Comparison of ENCODE assay signal across 1 cellular context in the genomic region with DNA sequence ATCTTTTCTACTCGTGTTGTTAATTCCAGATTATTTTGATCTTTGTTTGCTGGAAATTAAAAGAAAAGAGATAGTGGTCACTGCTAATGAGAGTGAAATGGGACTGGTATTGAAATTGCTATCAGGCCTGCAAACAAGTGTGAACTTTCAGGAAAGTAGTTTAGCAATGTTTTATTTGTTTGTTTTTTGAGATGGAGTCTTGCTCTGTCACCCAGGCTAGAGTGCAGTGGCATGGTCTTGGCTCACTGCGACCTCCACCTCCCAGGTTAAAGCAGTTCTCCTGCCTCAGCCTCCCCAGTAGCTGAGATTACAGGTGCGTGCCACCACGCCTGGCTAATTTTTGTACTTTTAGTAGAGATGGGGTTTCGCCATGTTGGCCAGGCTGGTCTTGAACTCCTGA.
TF ChIP-seq lines count a peak whose summit lies in the region.

No MANE protein-coding gene starts in this region.

TF ChIP-seq in HepG2, 621 proteins besides CTCF, POLR2A, EP300 and RAD21:
- TF ChIP-seq, protein P1, sequence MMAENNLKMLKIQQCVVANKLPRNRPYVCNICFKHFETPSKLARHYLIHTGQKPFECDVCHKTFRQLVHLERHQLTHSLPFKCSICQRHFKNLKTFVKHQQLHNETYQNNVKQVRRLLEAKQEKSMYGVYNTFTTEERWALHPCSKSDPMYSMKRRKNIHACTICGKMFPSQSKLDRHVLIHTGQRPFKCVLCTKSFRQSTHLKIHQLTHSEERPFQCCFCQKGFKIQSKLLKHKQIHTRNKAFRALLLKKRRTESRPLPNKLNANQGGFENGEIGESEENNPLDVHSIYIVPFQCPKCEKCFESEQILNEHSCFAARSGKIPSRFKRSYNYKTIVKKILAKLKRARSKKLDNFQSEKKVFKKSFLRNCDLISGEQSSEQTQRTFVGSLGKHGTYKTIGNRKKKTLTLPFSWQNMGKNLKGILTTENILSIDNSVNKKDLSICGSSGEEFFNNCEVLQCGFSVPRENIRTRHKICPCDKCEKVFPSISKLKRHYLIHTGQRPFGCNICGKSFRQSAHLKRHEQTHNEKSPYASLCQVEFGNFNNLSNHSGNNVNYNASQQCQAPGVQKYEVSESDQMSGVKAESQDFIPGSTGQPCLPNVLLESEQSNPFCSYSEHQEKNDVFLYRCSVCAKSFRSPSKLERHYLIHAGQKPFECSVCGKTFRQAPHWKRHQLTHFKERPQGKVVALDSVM (CRISPR knock-in tag; IDR thresholded peaks at IDR 0.05), result peak; percentile 70; the same call in 1 of the 2 replicates
- TF ChIP-seq ZMYM3 (CRISPR knock-in tag; IDR thresholded peaks at IDR 0.05) (peak; percentile 18; the same call in 1 of the 2 replicates), POGZ (CRISPR knock-in tag; IDR thresholded peaks at IDR 0.05) (0 out of 2 replicates have a peak, but pooled peaks have one; percentile 27)
